In genomic region chr7:23335621-23336020, GRCh38 we compare ENCODE assay signal across 19 cellular contexts. TPM values are rescaled to one million over a fixed set of nuclear protein-coding genes. Genes with fewer than 3 reads are reported as not detected.
DNase-seq lines count a peak whose midpoint lies in the region; ATAC-seq, FAIRE-seq and TF ChIP-seq lines count a peak whose summit lies in the region.
"Had no signal": no experiment of that assay in that cellular context is flagged by ENCODE, and none has a peak within 500 bp of the region (broad histone marks: within the 10 kb centered on the region; RNA-seq: fewer than 3 reads in every experiment).

No MANE protein-coding gene starts in this region.

- H3K27ac ChIP-seq in A549 (peak overlapping the region; percentile 64 to 74), H9 (ENCODE audit: insufficient read length, low read depth, low read length) (no peak overlapping the region), RWPE2 (ENCODE audit: poor library complexity, severe bottlenecking) (peak overlapping the region; percentile 98), substantia nigra (ENCODE audit: low read depth, low read length, poor library complexity, severe bottlenecking) (no peak overlapping the region)
- H3K27ac ChIP-seq: Peyer's patch had no signal

- no peak overlapping the region for H3K23ac ChIP-seq in H9 (ENCODE audit: insufficient read length, low read depth, low read length)

- no peak for TF ChIP-seq EP300 in A549 (IDR thresholded peaks at IDR 0.05)

- H3K56ac ChIP-seq in H9 (ENCODE audit: insufficient read length, low read depth, low read length): no peak overlapping the region

- no peak overlapping the region for H4K5ac ChIP-seq in H9 (ENCODE audit: insufficient read length, low read depth, low read length)

- no peaks in the 10 kb centered on the region for H3K79me1 ChIP-seq in H9 (ENCODE audit: insufficient read depth, low read depth, low read length, poor library complexity, severe bottlenecking)

- H3K14ac ChIP-seq in H9 (ENCODE audit: insufficient read depth, low read length): no peak overlapping the region

- TF ChIP-seq CTCF in A549 (IDR thresholded peaks at IDR 0.05) (no peak), H9 (conservative IDR thresholded peaks at IDR 0.05) (no peak), RWPE2 (IDR thresholded peaks at IDR 0.05; ENCODE audit: poor library complexity, severe bottlenecking) (no peak)

- H3K9ac ChIP-seq in H9 (ENCODE audit: extremely low read depth, insufficient read length, low read length): no peak overlapping the region

- H2AFZ ChIP-seq in H9 (ENCODE audit: low read length): no peak overlapping the region

- H3K9me3 Mint-ChIP-seq in H9: no peaks in the 10 kb centered on the region
- H3K9me3 Mint-ChIP-seq: activated T-helper 17 cell treated with anti-CD3 and anti-CD28 coated beads, Interleukin-2, amount 50 U/mL, for 72 hours had no signal

- no peaks in the 10 kb centered on the region for H3K27me3 ChIP-seq in H9 (ENCODE audit: insufficient read depth, low read length)
- H3K27me3 ChIP-seq in RWPE2 (ENCODE audit: insufficient read depth, poor library complexity, severe bottlenecking): no peaks in the 10 kb centered on the region
- H3K27me3 ChIP-seq: ovary, Peyer's patch had no signal

- H3K27me3 Mint-ChIP-seq in H9 (ENCODE audit: low read depth): no peaks in the 10 kb centered on the region

- H3K36me3 ChIP-seq in RWPE2 (ENCODE audit: low read depth): peaks cover 78% of the 10 kb centered on the region
- H3K36me3 ChIP-seq: heart right ventricle, ovary, Peyer's patch had no signal

- TF ChIP-seq RAD21 in A549 (conservative IDR thresholded peaks at IDR 0.05 in 1 of 2, IDR thresholded peaks at IDR 0.05 in 1 of 2): no peak

- peak overlapping the region in 2 of 3 experiments; percentile 29 to 35; a peak in 2 of 7 replicates for H3K27ac Mint-ChIP-seq in H9
- H3K27ac Mint-ChIP-seq: activated T-helper 17 cell treated with anti-CD3 and anti-CD28 coated beads, Interleukin-2, amount 50 U/mL, for 72 hours had no signal

- ATAC-seq in A549 (no peak), RWPE2 (ENCODE audit: low read depth) (no peak), HG03439 (IDR thresholded peaks at IDR 0.05; ENCODE audit: unreplicated experiment) (no peak), GM19455 (IDR thresholded peaks at IDR 0.05; ENCODE audit: unreplicated experiment) (no peak)
- ATAC-seq: activated T-helper 17 cell treated with anti-CD3 and anti-CD28 coated beads, Interleukin-2, amount 50 U/mL, for 72 hours; esophagus mucosa had no signal

- CTCF ChIA-PET in A549 (lab: Yijun Ruan, JAX): interaction anchor here (0.9 to 1.2 kb wide), 2 partner anchors 23 to 63 kb away, joined by 3 to 7 read pairs; no protein-coding TSS in a partner anchor

- H2BK120ac ChIP-seq in H9 (ENCODE audit: low read depth, low read length, poor library complexity, severe bottlenecking): no peak overlapping the region

- no peak for DNase-seq in A549 (ENCODE audit: low read depth in 1 of 2, low spot score in 1 of 2)
- no peak for DNase-seq in H9
- DNase-seq in RWPE2 (ENCODE audit: low spot score): no peak
- peak; percentile 20 for DNase-seq in glomerular visceral epithelial cell (ENCODE audit: extremely low spot score)
- no peak for DNase-seq in substantia nigra (lab: John Stamatoyannopoulos, UW)
- no peak for DNase-seq in GM12891 (ENCODE audit: insufficient read length, low spot score)
- DNase-seq: activated CD8-positive, alpha-beta memory T cell treated with anti-CD3 and anti-CD28 coated beads for 24 hours; cortex of kidney; heart right ventricle; KG1; NCI-H1436 treated with DMSO at 0.1 percent for 48 hours; Peyer's patch; T-helper 1 cell had no signal

- H2AK5ac ChIP-seq in H9 (ENCODE audit: insufficient read length, low read length): no peak overlapping the region

- H3K79me2 ChIP-seq in H9 (ENCODE audit: insufficient read depth, low read length): no peaks in the 10 kb centered on the region

- H2BK5ac ChIP-seq in H9 (ENCODE audit: insufficient read length, low read length): no peak overlapping the region

- H3K9me3 ChIP-seq in A549: peaks cover 21% of the 10 kb centered on the region
- H3K9me3 ChIP-seq in H9 (ENCODE audit: control insufficient read depth, low read depth, low read length): no peaks in the 10 kb centered on the region
- H3K9me3 ChIP-seq in RWPE2 (ENCODE audit: severe bottlenecking): no peaks in the 10 kb centered on the region
- H3K9me3 ChIP-seq: ovary, Peyer's patch had no signal

- POLR2A ChIA-PET in A549 (lab: Yijun Ruan, JAX): no interaction called here

- H4K20me1 ChIP-seq in H9 (ENCODE audit: control insufficient read depth, insufficient read depth, insufficient read length): no peaks in the 10 kb centered on the region

- TF ChIP-seq POLR2A in A549 (IDR thresholded peaks at IDR 0.05; ENCODE audit: low read length): no peak
- no peak for TF ChIP-seq POLR2A in GM12891 (IDR thresholded peaks at IDR 0.05; ENCODE audit: low read depth, low read length)

- H3K23me2 ChIP-seq in H9 (ENCODE audit: insufficient read length, low read depth, low read length, poor library complexity, severe bottlenecking): no peaks in the 10 kb centered on the region

- H3K4me2 ChIP-seq in A549 (peak overlapping the region; percentile 88), H9 (ENCODE audit: insufficient read depth, insufficient read length, low read length) (no peak overlapping the region)

- H4K91ac ChIP-seq in H9 (ENCODE audit: insufficient read length, low read depth, low read length): no peak overlapping the region

- no peak overlapping the region for H3K4ac ChIP-seq in H9 (ENCODE audit: low read depth, low read length)

- H3K4me3 Mint-ChIP-seq in H9: no peak overlapping the region
- H3K4me3 Mint-ChIP-seq: activated T-helper 17 cell treated with anti-CD3 and anti-CD28 coated beads, Interleukin-2, amount 50 U/mL, for 72 hours had no signal

- no peak overlapping the region for H2BK15ac ChIP-seq in H9 (ENCODE audit: low read depth, low read length)

- no peak overlapping the region for H3K4me3 ChIP-seq in A549
- no peak overlapping the region for H3K4me3 ChIP-seq in RWPE2 (ENCODE audit: severe bottlenecking)
- H3K4me3 ChIP-seq: heart right ventricle, ovary, Peyer's patch, skin epidermis had no signal

- no peak overlapping the region for H4K8ac ChIP-seq in H9 (replicated peaks; ENCODE audit: insufficient read length, low read depth, low read length)

- peaks cover 0 to 3% of the 10 kb centered on the region in 2 experiments; a peak in 1 of 4 replicates for H3K4me1 Mint-ChIP-seq in H9
- H3K4me1 Mint-ChIP-seq: activated T-helper 17 cell treated with anti-CD3 and anti-CD28 coated beads, Interleukin-2, amount 50 U/mL, for 72 hours had no signal

- 94% methylated on average over 6 of the region's 6 CpGs for whole genome bisulfite sequencing in A549 (ENCODE audit: missing lambda C conversion rate)
- no CpG with 5 or more reads among the region's 6 CpGs for WGBS in H9 (ENCODE audit: extremely low coverage, insufficient read length, low lambda C conversion rate)

- peaks cover 48% of the 10 kb centered on the region for H3K4me1 ChIP-seq in A549
- H3K4me1 ChIP-seq in H9 (ENCODE audit: insufficient read depth, low read length): no peaks in the 10 kb centered on the region
- peaks cover 35% of the 10 kb centered on the region for H3K4me1 ChIP-seq in RWPE2 (ENCODE audit: insufficient read depth, poor library complexity, severe bottlenecking)

- H3K18ac ChIP-seq in H9 (ENCODE audit: insufficient read length, low read depth, low read length): no peak overlapping the region

- peaks cover 67 to 98% (median 97%) of the 10 kb centered on the region in 3 experiments for H3K36me3 Mint-ChIP-seq in H9 (ENCODE audit: insufficient read depth in 1 of 3, low read depth in 3 of 3)

- H2BK12ac ChIP-seq in H9 (ENCODE audit: insufficient read length, low read depth, low read length): no peak overlapping the region

- H2BK20ac ChIP-seq in H9 (ENCODE audit: low read depth, low read length, poor library complexity, severe bottlenecking): no peak overlapping the region

- no peak for FAIRE-seq in A549 (lab: Jason Lieb, UNC)
- no peak for FAIRE-seq in GM12891 (lab: Jason Lieb, UNC)

- H3T11ph ChIP-seq in H9 (ENCODE audit: low read length): no peak overlapping the region

TF ChIP-seq in A549, 52 proteins besides CTCF, POLR2A, EP300 and RAD21:
- TF ChIP-seq MYC (IDR thresholded peaks at IDR 0.05; ENCODE audit: borderline replicate concordance, low read length) (no peak), NR3C1 (IDR thresholded peaks at IDR 0.05) (no peak), PBX3 (IDR thresholded peaks at IDR 0.05) (no peak), GATA3 (IDR thresholded peaks at IDR 0.05; ENCODE audit: borderline replicate concordance) (no peak), JUNB (IDR thresholded peaks at IDR 0.05) (no peak), EHF (CRISPR knock-in tag; IDR thresholded peaks at IDR 0.05) (no peak)
TF ChIP-seq in A549: peak in this region for 0.

TF ChIP-seq in GM12891, 5 proteins besides CTCF, POLR2A, EP300 and RAD21:
- TF ChIP-seq POU2F2 (IDR thresholded peaks at IDR 0.05; ENCODE audit: low read depth, low read length) (no peak), POLR2AphosphoS5 (IDR thresholded peaks at IDR 0.05; ENCODE audit: low read depth, low read length) (no peak), SPI1 (IDR thresholded peaks at IDR 0.05; ENCODE audit: low read depth, low read length) (no peak), TAF1 (IDR thresholded peaks at IDR 0.05; ENCODE audit: low read depth, low read length) (no peak), PAX5 (IDR thresholded peaks at IDR 0.05; ENCODE audit: insufficient read depth, low read length, severe bottlenecking) (no peak)

RNA-seq across cellular contexts. Expression of gene MALSU1, which starts 36.5 kb away (rescaled TPM):
- 93.6 and 122 TPM in 2 replicates for polyA plus RNA-seq in A549 (2011; rRNA removed)
- polyA plus RNA-seq in A549 (2012; cell fraction: cytosol; rRNA removed): 105 and 112 TPM in 2 replicates
- 43.8 and 57.6 TPM in 2 replicates for polyA plus RNA-seq in A549 (2012; cell fraction: nucleus; rRNA removed)
- 91.9 to 102 TPM (median 101 TPM) in 3 replicates for polyA plus RNA-seq in A549 (2017; fragmentation: RNase III; extraction: RNeasy Plus Mini Kit Qiagen cat#74134 plus additional on column Dnase treatment)
- polyA minus RNA-seq in A549 (2011; rRNA and poly(A)+ RNA removed): 19.5 and 22.5 TPM in 2 replicates
- 78.3 and 83.4 TPM in 2 replicates for total RNA-seq in H9 (2021)
- 61.7 TPM for polyA plus RNA-seq in GM12891 (2012; ENCODE audit: low read depth, missing spikeins)

Comparison
In these comparisons a context has a peak if more than half of its experiments do, and no peak if none do; other contexts are left out.
1. H3K27ac ChIP-seq: peak in A549 (2 of 2) and RWPE2 (single experiment); none in H9 (single experiment) and substantia nigra (single experiment).